ENCODE assay signal across 8 cellular contexts in genomic region chr7:76357379-76358052, GRCh38. TPM values are rescaled to one million over a fixed set of nuclear protein-coding genes. Genes with fewer than 3 reads are reported as not detected.
A peak's percentile ranks its signal among the peaks of the same experiment; 100 is the strongest.
DNase-seq lines count a peak whose midpoint lies in the region; ATAC-seq and TF ChIP-seq lines count a peak whose summit lies in the region.

No MANE protein-coding gene starts in this region.

- peaks cover 27% of the 10 kb centered on the region for H3K36me3 Mint-ChIP-seq in MCF 10A (ENCODE audit: insufficient read depth, unreplicated experiment)

- H3K4me3 ChIP-seq in BJ (ENCODE audit: low read depth, low read length) (peak overlapping the region; percentile 99), LNCaP clone FGC (ENCODE audit: low read depth, low read length) (peak overlapping the region; percentile 84), mononuclear cell (ENCODE audit: low read length) (peak overlapping the region; percentile 99)

- H3K4me1 Mint-ChIP-seq in MCF 10A (ENCODE audit: insufficient read depth, unreplicated experiment) = peaks cover 21% of the 10 kb centered on the region

- DNase-seq in BJ (ENCODE audit: low read depth) (no peak), LNCaP clone FGC (ENCODE audit: low read depth) (no peak), MCF 10A (ENCODE audit: unreplicated experiment) (no peak), D341Med (ENCODE audit: low spot score) (no peak), EL (no peak), cerebellar cortex (ENCODE audit: low spot score) (no peak)

- intact Hi-C loops in MCF 10A (cut with micrococcal nuclease) = loop anchor here (2.0 kb wide), 1 partner anchor 19 kb away; no protein-coding TSS in a partner anchor

- TSS peak; percentile 52 for BruUV-seq in MCF 10A (replicated peaks; lab: Mats Ljungman, UMichigan)

- no peaks in the 10 kb centered on the region for H3K9me3 Mint-ChIP-seq in MCF 10A (ENCODE audit: unreplicated experiment)

- H3K27me3 ChIP-seq in BJ (ENCODE audit: control insufficient read depth, insufficient read depth, low read length) (no peaks in the 10 kb centered on the region), mononuclear cell (ENCODE audit: insufficient read depth, low read length) (no peaks in the 10 kb centered on the region)

- H3K27ac Mint-ChIP-seq in MCF 10A (ENCODE audit: low read depth, unreplicated experiment) = peak overlapping the region; percentile 97

- H3K27me3 Mint-ChIP-seq in MCF 10A (ENCODE audit: insufficient read depth, unreplicated experiment) = no peaks in the 10 kb centered on the region

- peaks cover 61% of the 10 kb centered on the region for H3K4me1 ChIP-seq in mononuclear cell (ENCODE audit: insufficient read depth, low read length)

- 0 out of 2 replicates have a peak, but pooled peaks cover 2% of the 10 kb centered on the region for H3K36me3 ChIP-seq in BJ (ENCODE audit: control insufficient read depth, insufficient read depth, low read length)

- POLR2A ChIA-PET in BJ (lab: Charles Lee) = no interaction called here
- POLR2A ChIA-PET in MCF 10A (lab: Yijun Ruan, JAX) = interaction anchor here (0.6 to 5.9 kb wide), 21 partner anchors 12 to 1697 kb away, joined by 3 to 130 read pairs (median 4); partner anchors contain the start of gene ZP3

- H3K9me3 ChIP-seq in mononuclear cell (ENCODE audit: low read depth, low read length) = no peaks in the 10 kb centered on the region

- CTCF ChIA-PET in BJ (lab: Yijun Ruan, JAX) (no interaction called here), MCF 10A (lab: Yijun Ruan, JAX) (interaction anchor here (0.8 to 1.9 kb wide), 2 partner anchors 39 to 66 kb away, joined by 3 to 8 read pairs; no protein-coding TSS in a partner anchor)

- peak overlapping the region; percentile 89 for H3K4me3 Mint-ChIP-seq in MCF 10A (ENCODE audit: unreplicated experiment)

- TF ChIP-seq CTCF in BJ (IDR thresholded peaks at IDR 0.05; ENCODE audit: insufficient read depth, low read depth, low read length) (no peak), LNCaP clone FGC (IDR thresholded peaks at IDR 0.05; ENCODE audit: control insufficient read depth, extremely low read depth, insufficient read depth) (no peak), MCF 10A (IDR thresholded peaks at IDR 0.05; ENCODE audit: unreplicated experiment) (no peak)

- ATAC-seq in GM19455 (IDR thresholded peaks at IDR 0.05; ENCODE audit: unreplicated experiment) = no peak

RNA-seq across cellular contexts. Expression of gene YWHAG, which starts 1.3 kb away (rescaled TPM):
- polyA plus RNA-seq in BJ (2011; rRNA removed) = 48.8 and 62.2 TPM in 2 replicates
- polyA minus RNA-seq in BJ (2011; rRNA and poly(A)+ RNA removed) = 61.2 and 72.1 TPM in 2 replicates
- total RNA-seq in MCF 10A (2022) (177 and 178 TPM in 2 replicates), mononuclear cell (23.5 TPM)

RNA-seq across cellular contexts. Expression of gene SSC4D, which starts 52.0 kb away (rescaled TPM):
- polyA plus RNA-seq in BJ (2011; rRNA removed) = 0.71 and 0.92 TPM in 2 replicates
- polyA minus RNA-seq in BJ (2011; rRNA and poly(A)+ RNA removed) = 0.24 and 0.46 TPM in 2 replicates
- total RNA-seq in MCF 10A (2022) (0.42 and 0.58 TPM in 2 replicates), mononuclear cell (not detected)

RNA-seq across cellular contexts. Expression of gene HSPB1, which starts 55.0 kb away (rescaled TPM):
- 642 and 966 TPM in 2 replicates for polyA plus RNA-seq in BJ (2011; rRNA removed)
- 142 and 174 TPM in 2 replicates for polyA minus RNA-seq in BJ (2011; rRNA and poly(A)+ RNA removed)
- total RNA-seq in MCF 10A (2022) (158 and 198 TPM in 2 replicates), mononuclear cell (4.5 TPM)

Comparison
In these comparisons a context has a peak if more than half of its experiments do, and no peak if none do; other contexts are left out.
1. RNA of gene HSPB1, which starts 55.0 kb away (total RNA-seq): 158 to 198 TPM in MCF 10A; 4.5 TPM in mononuclear cell (single experiment); every median in the first group is over 10 times any median in the second.
2. Peak in every context shown above with its lines, with median percentiles within 50 percentile points of each other: H3K4me3 ChIP-seq.